Comparison of ENCODE assay signal across 27 cellular contexts in genomic region chr20:51938557-51939324, GRCh38.
DNase-seq lines count a peak whose midpoint lies in the region; ATAC-seq, FAIRE-seq and TF ChIP-seq lines count a peak whose summit lies in the region.
"Had no signal": no experiment of that assay in that cellular context is flagged by ENCODE, and none has a peak within 500 bp of the region (broad histone marks: within the 10 kb centered on the region; RNA-seq: fewer than 3 reads in every experiment).

No MANE protein-coding gene starts in this region.

- POLR2A ChIA-PET in HepG2 (lab: Yijun Ruan, JAX) (no interaction called here), HEK293T (lab: Yijun Ruan, JAX) (no interaction called here)

- 0 out of 5 replicates have a peak, but pooled peaks cover 0 to 7% of the 10 kb centered on the region in 2 experiments for H3K27me3 ChIP-seq in HepG2 (ENCODE audit: control insufficient read depth in 1 of 2, insufficient read depth in 2 of 2, low read length in 2 of 2)
- H3K27me3 ChIP-seq in right lobe of liver, result no peaks in the 10 kb centered on the region
- H3K27me3 ChIP-seq in uterus, result no peaks in the 10 kb centered on the region
- H3K27me3 ChIP-seq: BLaER1 treated with 17β-estradiol and CSF1 and Interleukin-3, amounts not matched to agents 10 nM and 100 nM; breast epithelium; upper lobe of right lung had no signal

- TF ChIP-seq POLR2A in HepG2 (IDR thresholded peaks at IDR 0.05; ENCODE audit: insufficient read depth in 1 of 2, low read depth in 2 of 2, low read length in 2 of 2), result no peak
- TF ChIP-seq POLR2A in right lobe of liver (IDR thresholded peaks at IDR 0.05), result no peak
- TF ChIP-seq POLR2A in uterus (IDR thresholded peaks at IDR 0.05), result no peak

- H3K36me3 ChIP-seq in HepG2 (replicated peaks in 1 of 2; ENCODE audit: control insufficient read depth in 1 of 2, insufficient read depth in 2 of 2, low read length in 2 of 2) (no peaks in the 10 kb centered on the region), right lobe of liver (no peaks in the 10 kb centered on the region), uterus (no peaks in the 10 kb centered on the region)
- H3K36me3 ChIP-seq: BLaER1 treated with 17β-estradiol and CSF1 and Interleukin-3, amounts not matched to agents 10 nM and 100 nM; breast epithelium; upper lobe of right lung had no signal

- FAIRE-seq in HepG2 (lab: Jason Lieb, UNC), result peak; percentile 8
- FAIRE-seq in RCC 7860 (lab: Jason Lieb, UNC), result no peak
- FAIRE-seq: islet of Langerhans, TTC549 had no signal

- H3K4me3 ChIP-seq in HepG2 (replicated peaks in 1 of 3; ENCODE audit: insufficient read depth in 1 of 3, low read depth in 2 of 3, low read length in 3 of 3) (no peak overlapping the region), right lobe of liver (no peak overlapping the region), uterus (no peak overlapping the region)
- H3K4me3 ChIP-seq: BLaER1 treated with 17β-estradiol and CSF1 and Interleukin-3, amounts not matched to agents 10 nM and 100 nM; breast epithelium; upper lobe of right lung had no signal

- no peaks in the 10 kb centered on the region for H3K36me3 Mint-ChIP-seq in activated T-helper 2 cell treated with anti-CD3 and anti-CD28 coated beads, Interferon-gamma antibody, Interleukin-2, Interleukin-4, amounts not matched to agents 10 μg/mL and 5 μg/mL and 100 μg/mL, durations not matched to agents 14 hours and 24 hours and 36 hours (ENCODE audit: low read depth)
- H3K36me3 Mint-ChIP-seq: T-cell had no signal

- no peak overlapping the region for H3K9ac ChIP-seq in HepG2 (ENCODE audit: insufficient read depth, low read depth, low read length)
- H3K9ac ChIP-seq: BLaER1 treated with 17β-estradiol and CSF1 and Interleukin-3, amounts not matched to agents 10 nM and 100 nM had no signal

- H3K9me3 ChIP-seq in HepG2 (ENCODE audit: low read length), result no peaks in the 10 kb centered on the region
- no peaks in the 10 kb centered on the region for H3K9me3 ChIP-seq in right lobe of liver
- H3K9me3 ChIP-seq in uterus, result no peaks in the 10 kb centered on the region
- H3K9me3 ChIP-seq: breast epithelium, upper lobe of right lung had no signal

- ATAC-seq in HepG2, result no peak
- no peak for ATAC-seq in right lobe of liver
- ATAC-seq: activated T-cell treated with anti-CD3 and anti-CD28 coated beads, Interleukin-2, amount 50 U/mL, for 4 hours; sciatic nerve; T-cell; upper lobe of right lung had no signal

- WGBS in HepG2 (ENCODE audit: low lambda C conversion rate), result 51% methylated on average over 5 of the region's 5 CpGs
- 69% methylated on average over 5 of the region's 5 CpGs for WGBS in right lobe of liver (ENCODE audit: insufficient coverage, low coverage, low lambda C conversion rate, missing lambda C conversion rate)

- no peak overlapping the region for H3K4me3 Mint-ChIP-seq in activated T-helper 2 cell treated with anti-CD3 and anti-CD28 coated beads, Interferon-gamma antibody, Interleukin-2, Interleukin-4, amounts not matched to agents 10 μg/mL and 5 μg/mL and 100 μg/mL, durations not matched to agents 14 hours and 24 hours and 36 hours (ENCODE audit: low read depth)
- H3K4me3 Mint-ChIP-seq: activated T-cell treated with anti-CD3 and anti-CD28 coated beads, Interleukin-2, amount 50 U/mL, for 4 hours; T-cell had no signal

- in situ Hi-C loops in HepG2 (cut with HindIII; ENCODE audit: extremely low pct_ligation_motif_present, low pct_unique_long_range_greater_than_20kb), result no loop called here

- no peak for TF ChIP-seq CTCF in HepG2 (CRISPR knock-in tag; IDR thresholded peaks at IDR 0.05)
- no peak for TF ChIP-seq CTCF in right lobe of liver (IDR thresholded peaks at IDR 0.05)
- no peak for TF ChIP-seq CTCF in uterus (IDR thresholded peaks at IDR 0.05)

- CTCF ChIA-PET in HepG2 (lab: Yijun Ruan, JAX; ENCODE audit: low intra/inter-chr PET ratio, low total read pairs), result no interaction called here
- CTCF ChIA-PET in HEK293T (lab: Yijun Ruan, JAX), result interaction anchor here (0.7 kb wide), 1 partner anchor 77 kb away, joined by 3 read pairs; no protein-coding TSS in a partner anchor

- TF ChIP-seq RAD21 in HepG2 (CRISPR knock-in tag; IDR thresholded peaks at IDR 0.05), result no peak

- no TSS peak for BruUV-seq in HepG2 (replicated peaks; lab: Mats Ljungman, UMichigan)

- TF ChIP-seq EP300 in HepG2 (IDR thresholded peaks at IDR 0.05; ENCODE audit: low read depth in 2 of 2, low read length in 2 of 2) (no peak), HepG2 (CRISPR knock-in tag; IDR thresholded peaks at IDR 0.05; ENCODE audit: borderline replicate concordance) (no peak)

- intact Hi-C loops in HepG2 (cut with micrococcal nuclease; ENCODE audit: unreplicated experiment), result no loop called here
- intact Hi-C loops in right lobe of liver (cut with DNase I), result no loop called here
- intact Hi-C loops in activated T-helper 2 cell treated with anti-CD3 and anti-CD28 coated beads, Interferon-gamma antibody, Interleukin-2, Interleukin-4, amounts not matched to agents 10 μg/mL and 5 μg/mL and 100 μg/mL, durations not matched to agents 14 hours and 24 hours and 36 hours (cut with micrococcal nuclease), result no loop called here
- intact Hi-C loops in uterus (cut with DNase I; ENCODE audit: low total_unique reads), result no loop called here

- no peak for DNase-seq in HepG2 (ENCODE audit: low spot score)
- DNase-seq in right lobe of liver, result no peak
- DNase-seq in NCI-H460 (ENCODE audit: extremely low read depth, low read depth), result peak; percentile 74
- peak; percentile 91 for DNase-seq in fibroblast of gingiva (ENCODE audit: low read depth)
- DNase-seq in activated T-helper 2 cell treated with anti-CD3 and anti-CD28 coated beads, Interferon-gamma antibody, Interleukin-2, Interleukin-4, amounts not matched to agents 10 μg/mL and 5 μg/mL and 100 μg/mL, durations not matched to agents 14 hours and 24 hours and 36 hours (ENCODE audit: low spot score), result no peak
- DNase-seq in RCC 7860 (ENCODE audit: low spot score), result no peak
- DNase-seq in HEK293T (ENCODE audit: extremely low spot score), result no peak
- no peak for DNase-seq in uterus
- DNase-seq: activated CD4-positive, alpha-beta T cell treated with anti-CD3 and anti-CD28 coated beads for 1 hour; activated naive CD4-positive, alpha-beta T cell treated with Interleukin-2 at 50 U/mL for 16 hours; activated T-cell treated with anti-CD3 and anti-CD28 coated beads, Interleukin-2, amount 50 U/mL, for 4 hours; amniotic stem cell; Calu3; cortex of kidney; hippocampal formation; KBM-7; NCI-H1930; NCI-H510A; SHP77 treated with DMSO at 0.1 percent for 48 hours; substantia nigra; T-cell; upper lobe of right lung had no signal

- H4K20me1 ChIP-seq in HepG2 (ENCODE audit: insufficient read depth, low read length), result no peaks in the 10 kb centered on the region
- H4K20me1 ChIP-seq: BLaER1 treated with 17β-estradiol and CSF1 and Interleukin-3, amounts not matched to agents 10 nM and 100 nM had no signal

- no peaks in the 10 kb centered on the region for H3K4me1 Mint-ChIP-seq in activated T-helper 2 cell treated with anti-CD3 and anti-CD28 coated beads, Interferon-gamma antibody, Interleukin-2, Interleukin-4, amounts not matched to agents 10 μg/mL and 5 μg/mL and 100 μg/mL, durations not matched to agents 14 hours and 24 hours and 36 hours (ENCODE audit: low read depth)
- H3K4me1 Mint-ChIP-seq: T-cell had no signal

- no peak overlapping the region for H2AFZ ChIP-seq in HepG2 (ENCODE audit: low read length)

- no peaks in the 10 kb centered on the region for H3K79me2 ChIP-seq in HepG2 (ENCODE audit: insufficient read depth, low read length)

- no peaks in the 10 kb centered on the region for H3K9me3 Mint-ChIP-seq in activated T-helper 2 cell treated with anti-CD3 and anti-CD28 coated beads, Interferon-gamma antibody, Interleukin-2, Interleukin-4, amounts not matched to agents 10 μg/mL and 5 μg/mL and 100 μg/mL, durations not matched to agents 14 hours and 24 hours and 36 hours
- H3K9me3 Mint-ChIP-seq: activated T-cell treated with anti-CD3 and anti-CD28 coated beads, Interleukin-2, amount 50 U/mL, for 4 hours; T-cell had no signal

- H3K4me1 ChIP-seq in HepG2 (ENCODE audit: insufficient read depth, low read length) (no peaks in the 10 kb centered on the region), right lobe of liver (no peaks in the 10 kb centered on the region), uterus (no peaks in the 10 kb centered on the region)
- H3K4me1 ChIP-seq: breast epithelium, upper lobe of right lung had no signal

- H3K27ac Mint-ChIP-seq in activated T-helper 2 cell treated with anti-CD3 and anti-CD28 coated beads, Interferon-gamma antibody, Interleukin-2, Interleukin-4, amounts not matched to agents 10 μg/mL and 5 μg/mL and 100 μg/mL, durations not matched to agents 14 hours and 24 hours and 36 hours, result no peak overlapping the region
- H3K27ac Mint-ChIP-seq: T-cell had no signal

- H3K27ac ChIP-seq in HepG2 (ENCODE audit: extremely low read length, insufficient read depth, low read length), result no peak overlapping the region
- no peak overlapping the region for H3K27ac ChIP-seq in right lobe of liver
- H3K27ac ChIP-seq in uterus, result no peak overlapping the region
- H3K27ac ChIP-seq: BLaER1 treated with 17β-estradiol and CSF1 and Interleukin-3, amounts not matched to agents 10 nM and 100 nM; breast epithelium; upper lobe of right lung had no signal

- no peaks in the 10 kb centered on the region for H3K27me3 Mint-ChIP-seq in activated T-helper 2 cell treated with anti-CD3 and anti-CD28 coated beads, Interferon-gamma antibody, Interleukin-2, Interleukin-4, amounts not matched to agents 10 μg/mL and 5 μg/mL and 100 μg/mL, durations not matched to agents 14 hours and 24 hours and 36 hours (ENCODE audit: low read depth)

- no peak overlapping the region for H3K4me2 ChIP-seq in HepG2 (ENCODE audit: low read depth, low read length)

TF ChIP-seq in HepG2, 621 proteins besides CTCF, POLR2A, EP300 and RAD21 (continues in another document):
- TF ChIP-seq GATAD2A (CRISPR knock-in tag; IDR thresholded peaks at IDR 0.05) (no peak), HNRNPK (IDR thresholded peaks at IDR 0.05; ENCODE audit: low read depth, low read length, poor library complexity, severe bottlenecking) (no peak)

TF ChIP-seq in HEK293T, 16 proteins besides CTCF, POLR2A, EP300 and RAD21 (continues in another document):
- TF ChIP-seq LEF1 (IDR thresholded peaks at IDR 0.05; ENCODE audit: borderline replicate concordance) (no peak), FOXM1 (IDR thresholded peaks at IDR 0.05; ENCODE audit: borderline replicate concordance) (no peak), BHLHE40 (IDR thresholded peaks at IDR 0.05; ENCODE audit: borderline replicate concordance) (no peak), L3MBTL2 (conservative IDR thresholded peaks at IDR 0.05) (no peak), CTBP1 (IDR thresholded peaks at IDR 0.05; ENCODE audit: borderline replicate concordance) (no peak), NFRKB (IDR thresholded peaks at IDR 0.05) (no peak)

Comparison
In these comparisons a context has a peak if more than half of its experiments do, and no peak if none do; other contexts are left out.
1. DNase-seq: peak in NCI-H460 (single experiment) and fibroblast of gingiva (single experiment); none in HepG2 (single experiment), right lobe of liver (0 of 3), activated T-helper 2 cell treated with anti-CD3 and anti-CD28 coated beads, Interferon-gamma antibody, Interleukin-2, Interleukin-4, amounts not matched to agents 10 μg/mL and 5 μg/mL and 100 μg/mL, durations not matched to agents 14 hours and 24 hours and 36 hours (single experiment), RCC 7860 (single experiment), HEK293T (single experiment) and uterus (0 of 2).